In the genomic region with DNA sequence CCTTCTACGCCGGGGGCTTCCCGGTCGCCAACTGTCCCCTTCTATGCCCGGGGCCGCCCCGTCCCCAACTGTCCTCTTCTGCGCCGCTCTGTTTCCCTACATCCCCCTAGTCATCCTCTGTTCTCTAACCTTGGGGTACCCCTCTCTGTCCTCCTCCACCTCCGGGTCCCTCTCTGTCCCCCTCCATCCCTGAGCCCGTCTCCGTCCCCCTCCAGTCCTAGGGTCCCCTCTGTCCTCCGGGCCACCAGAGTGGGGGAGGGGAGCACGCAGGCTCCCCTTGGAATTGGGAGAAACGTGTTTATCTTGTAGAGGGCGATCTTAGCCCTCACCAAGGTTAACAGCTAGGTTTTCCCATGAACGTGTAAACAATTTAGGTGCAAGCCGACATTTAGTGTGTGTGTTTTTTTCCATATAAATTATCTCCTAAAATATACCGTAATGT, we compare ENCODE assay signal across 1 cellular context.
A peak's percentile ranks its signal among the peaks of the same experiment; 100 is the strongest.
TF ChIP-seq lines count a peak whose summit lies in the region.

No MANE protein-coding gene starts in this region.

TF ChIP-seq in HEK293, 187 proteins besides CTCF, POLR2A, EP300 and RAD21 (continued from another document):
- TF ChIP-seq PRDM2 (tag by site-specific recombination; IDR thresholded peaks at IDR 0.05; ENCODE audit: borderline replicate concordance) (no peak), HOXC10 (CRISPR knock-in tag; IDR thresholded peaks at IDR 0.05) (no peak), ZNF114 (tag by site-specific recombination; IDR thresholded peaks at IDR 0.05) (no peak), BCL11B (tag by site-specific recombination; IDR thresholded peaks at IDR 0.05; ENCODE audit: low read depth) (peak; percentile 45; the same call in 1 of the 2 replicates), ZBTB8A (tag by site-specific recombination; IDR thresholded peaks at IDR 0.05) (0 out of 2 replicates have a peak, but pooled peaks have one; percentile 15), ZNF785 (tag by site-specific recombination; IDR thresholded peaks at IDR 0.05) (no peak), ZNF610 (tag by site-specific recombination; IDR thresholded peaks at IDR 0.05; ENCODE audit: borderline replicate concordance) (0 out of 2 replicates have a peak, but pooled peaks have one; percentile 20), ZNF2 (tag by site-specific recombination; IDR thresholded peaks at IDR 0.05) (peak; percentile 77), ZNF350 (tag by site-specific recombination; IDR thresholded peaks at IDR 0.05) (no peak), ZNF518A (tag by site-specific recombination; conservative IDR thresholded peaks at IDR 0.05; ENCODE audit: low read depth) (no peak), ZFP37 (tag by site-specific recombination; IDR thresholded peaks at IDR 0.05) (0 out of 2 replicates have a peak, but pooled peaks have one; percentile 45)
- TF ChIP-seq, protein P1, sequence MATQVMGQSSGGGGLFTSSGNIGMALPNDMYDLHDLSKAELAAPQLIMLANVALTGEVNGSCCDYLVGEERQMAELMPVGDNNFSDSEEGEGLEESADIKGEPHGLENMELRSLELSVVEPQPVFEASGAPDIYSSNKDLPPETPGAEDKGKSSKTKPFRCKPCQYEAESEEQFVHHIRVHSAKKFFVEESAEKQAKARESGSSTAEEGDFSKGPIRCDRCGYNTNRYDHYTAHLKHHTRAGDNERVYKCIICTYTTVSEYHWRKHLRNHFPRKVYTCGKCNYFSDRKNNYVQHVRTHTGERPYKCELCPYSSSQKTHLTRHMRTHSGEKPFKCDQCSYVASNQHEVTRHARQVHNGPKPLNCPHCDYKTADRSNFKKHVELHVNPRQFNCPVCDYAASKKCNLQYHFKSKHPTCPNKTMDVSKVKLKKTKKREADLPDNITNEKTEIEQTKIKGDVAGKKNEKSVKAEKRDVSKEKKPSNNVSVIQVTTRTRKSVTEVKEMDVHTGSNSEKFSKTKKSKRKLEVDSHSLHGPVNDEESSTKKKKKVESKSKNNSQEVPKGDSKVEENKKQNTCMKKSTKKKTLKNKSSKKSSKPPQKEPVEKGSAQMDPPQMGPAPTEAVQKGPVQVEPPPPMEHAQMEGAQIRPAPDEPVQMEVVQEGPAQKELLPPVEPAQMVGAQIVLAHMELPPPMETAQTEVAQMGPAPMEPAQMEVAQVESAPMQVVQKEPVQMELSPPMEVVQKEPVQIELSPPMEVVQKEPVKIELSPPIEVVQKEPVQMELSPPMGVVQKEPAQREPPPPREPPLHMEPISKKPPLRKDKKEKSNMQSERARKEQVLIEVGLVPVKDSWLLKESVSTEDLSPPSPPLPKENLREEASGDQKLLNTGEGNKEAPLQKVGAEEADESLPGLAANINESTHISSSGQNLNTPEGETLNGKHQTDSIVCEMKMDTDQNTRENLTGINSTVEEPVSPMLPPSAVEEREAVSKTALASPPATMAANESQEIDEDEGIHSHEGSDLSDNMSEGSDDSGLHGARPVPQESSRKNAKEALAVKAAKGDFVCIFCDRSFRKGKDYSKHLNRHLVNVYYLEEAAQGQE (tag by site-specific recombination; IDR thresholded peaks at IDR 0.05) = 0 out of 2 replicates have a peak, but pooled peaks have one; percentile 13
